ENCODE assay signal across 8 cellular contexts in the genomic region with DNA sequence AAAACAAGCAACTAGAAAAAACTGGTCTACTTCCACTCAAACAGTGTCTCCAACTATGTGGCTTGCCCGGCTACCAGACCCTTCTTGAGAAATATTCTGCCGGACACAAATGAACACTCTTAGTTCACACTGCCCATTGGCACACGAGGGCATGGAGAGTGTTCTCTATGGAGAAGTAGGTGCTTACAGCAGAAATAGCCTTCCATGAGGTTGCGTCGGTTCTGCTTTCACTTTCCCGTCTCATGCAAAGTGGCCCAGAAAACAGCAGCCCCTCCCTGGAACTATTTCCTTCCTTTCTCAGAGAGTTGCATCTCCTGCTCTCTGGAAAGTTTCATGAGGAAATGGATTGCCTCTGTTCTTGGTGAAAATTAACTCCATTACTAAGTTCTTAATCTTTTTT. TPM values are rescaled to one million over a fixed set of nuclear protein-coding genes. Genes with fewer than 3 reads are reported as not detected.
A peak's percentile ranks its signal among the peaks of the same experiment; 100 is the strongest.
DNase-seq lines count a peak whose midpoint lies in the region; ATAC-seq and FAIRE-seq lines count a peak whose summit lies in the region.

No MANE protein-coding gene starts in this region.

- H2AFZ ChIP-seq in GM23248: peak overlapping the region; percentile 70

- no peaks in the 10 kb centered on the region for H3K9me3 ChIP-seq in GM23248 (ENCODE audit: low read depth)

- in situ Hi-C loops in GM23248 (cut with MboI): loop anchor here (10.0 kb wide), 2 partner anchors 126 to 226 kb away; no protein-coding TSS in a partner anchor

- H3K4me3 ChIP-seq in GM23248 (peak overlapping the region; percentile 62), H7 (ENCODE audit: insufficient read depth, low read depth, low read length) (no peak overlapping the region)

- FAIRE-seq in colon (lab: Jason Lieb, UNC): peak; percentile 18

- H3K9me2 ChIP-seq in GM23248 (ENCODE audit: insufficient read depth): no peaks in the 10 kb centered on the region

- no peaks in the 10 kb centered on the region for H3K4me1 ChIP-seq in GM23248 (ENCODE audit: insufficient read depth)

- H3F3A ChIP-seq in GM23248 (ENCODE audit: insufficient read depth): no peaks in the 10 kb centered on the region

- H3K9ac ChIP-seq in GM23248: peak overlapping the region; percentile 12

- WGBS in GM23248 (ENCODE audit: low coverage in 1 of 2, low lambda C conversion rate in 2 of 2, missing lambda C conversion rate in 2 of 2), 2 experiments: 8% methylated on average over 6 of the region's 6 CpGs

- no peaks in the 10 kb centered on the region for H3K79me2 ChIP-seq in GM23248 (ENCODE audit: insufficient read depth)

- peaks cover 6% of the 10 kb centered on the region; the same call in 1 of the 2 replicates for H3K27me3 ChIP-seq in GM23248 (replicated peaks; ENCODE audit: insufficient read depth)
- H3K27me3 ChIP-seq in H7 (ENCODE audit: control insufficient read depth, insufficient read depth, low read length): no peaks in the 10 kb centered on the region; the same call in 1 of the 2 replicates

- ATAC-seq in HG02610 (IDR thresholded peaks at IDR 0.05; ENCODE audit: unreplicated experiment): no peak

- H4K20me1 ChIP-seq in GM23248 (ENCODE audit: insufficient read depth): no peaks in the 10 kb centered on the region

- DNase-seq in EL: peak; percentile 39
- peak; percentile 63 for DNase-seq in GM23248
- peak; percentile 84 for DNase-seq in RPMI7951 (ENCODE audit: low read depth)
- DNase-seq in medulla oblongata (ENCODE audit: extremely low spot score): peak; percentile 94
- DNase-seq in H7: no peak

- H3K27ac ChIP-seq in GM23248: no peak overlapping the region
- peak overlapping the region; percentile 74 for H3K27ac ChIP-seq in temporal lobe (ENCODE audit: low read depth, low read length)

- H3K36me3 ChIP-seq in GM23248 (ENCODE audit: low read depth) (no peaks in the 10 kb centered on the region), H7 (replicated peaks; ENCODE audit: control insufficient read depth, insufficient read depth, low read length) (no peaks in the 10 kb centered on the region)

- peak overlapping the region; percentile 62 for H3K4me2 ChIP-seq in GM23248 (ENCODE audit: unreplicated experiment)

RNA-seq across cellular contexts. Expression of a gene that starts 9.5 kb away (rescaled TPM):
- total RNA-seq in GM23248 (2014; rRNA removed; shearing (Covaris generic)): not detected in 2 replicates
- polyA plus RNA-seq in GM23248 (2016; fragmentation: Nextera tagmentation; extraction: Ambion mirVana): 0.18 TPM in 1 of 2 replicates, not detected in the other
- total RNA-seq in RPMI7951 (2014; rRNA removed; shearing (Covaris generic)): under 0.01 TPM in 1 of 2 replicates, not detected in the other
- 0.25 TPM for total RNA-seq in temporal lobe
- 2.3 and 6.1 TPM in 2 replicates for total RNA-seq in H7 (2014; rRNA removed; shearing (Covaris generic))

RNA-seq across cellular contexts. Expression of a gene that starts 50.5 kb away (rescaled TPM):
- 85.4 and 95.7 TPM in 2 replicates for total RNA-seq in GM23248 (2014; rRNA removed; shearing (Covaris generic))
- polyA plus RNA-seq in GM23248 (2016; fragmentation: Nextera tagmentation; extraction: Ambion mirVana): 99.9 and 105 TPM in 2 replicates
- total RNA-seq in RPMI7951 (2014; rRNA removed; shearing (Covaris generic)): 77.5 and 82.1 TPM in 2 replicates
- total RNA-seq in temporal lobe: 68.6 TPM
- total RNA-seq in H7 (2014; rRNA removed; shearing (Covaris generic)): 121 and 182 TPM in 2 replicates

RNA-seq across cellular contexts. Expression of a gene that starts 54.5 kb away (rescaled TPM):
- total RNA-seq in GM23248 (2014; rRNA removed; shearing (Covaris generic)): 0.89 and 2.5 TPM in 2 replicates
- polyA plus RNA-seq in GM23248 (2016; fragmentation: Nextera tagmentation; extraction: Ambion mirVana): 4.2 and 4.9 TPM in 2 replicates
- 4.4 and 10.0 TPM in 2 replicates for total RNA-seq in RPMI7951 (2014; rRNA removed; shearing (Covaris generic))
- total RNA-seq in temporal lobe: 0.49 TPM
- total RNA-seq in H7 (2014; rRNA removed; shearing (Covaris generic)): 3.6 and 4.9 TPM in 2 replicates

RNA-seq across cellular contexts. Expression of a gene that starts 56.9 kb away (rescaled TPM):
- 12.5 and 14.9 TPM in 2 replicates for total RNA-seq in GM23248 (2014; rRNA removed; shearing (Covaris generic))
- 17.8 and 18.9 TPM in 2 replicates for polyA plus RNA-seq in GM23248 (2016; fragmentation: Nextera tagmentation; extraction: Ambion mirVana)
- 29.6 and 35.4 TPM in 2 replicates for total RNA-seq in RPMI7951 (2014; rRNA removed; shearing (Covaris generic))
- total RNA-seq in temporal lobe: 1.2 TPM
- total RNA-seq in H7 (2014; rRNA removed; shearing (Covaris generic)): 27.6 and 29.3 TPM in 2 replicates
